Comparison of ENCODE assay signal across 8 cellular contexts in the genomic region with DNA sequence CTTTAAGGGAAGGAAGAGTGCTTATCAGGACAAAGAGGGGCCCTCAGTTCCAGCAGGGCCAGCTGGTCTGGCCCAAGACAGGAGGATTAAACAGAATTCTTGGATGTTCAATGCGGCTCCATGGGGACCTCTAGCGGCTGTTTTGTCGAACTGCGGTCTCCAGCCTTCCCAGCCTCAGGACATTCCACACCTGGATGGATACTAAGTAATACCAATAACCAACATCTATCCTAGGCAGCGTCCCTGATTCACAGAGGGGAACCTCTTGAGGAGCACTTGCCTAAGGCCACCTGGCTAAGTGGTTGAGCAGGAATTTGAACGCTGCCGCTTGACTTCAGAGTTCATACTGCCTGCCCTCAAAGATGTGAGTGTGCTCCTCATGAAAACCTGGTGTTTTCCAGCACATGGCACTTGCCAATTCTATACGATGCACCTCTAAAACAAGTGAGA. TPM values are rescaled to one million over a fixed set of nuclear protein-coding genes. Genes with fewer than 3 reads are reported as not detected.
A peak's percentile ranks its signal among the peaks of the same experiment; 100 is the strongest.
DNase-seq lines count a peak whose midpoint lies in the region; FAIRE-seq and TF ChIP-seq lines count a peak whose summit lies in the region.

No MANE protein-coding gene starts in this region.

- H3K4me3 Mint-ChIP-seq in neural progenitor cell, result no peak overlapping the region

- H3K4me1 ChIP-seq in Karpas-422 (ENCODE audit: low read length) (peaks cover 15% of the 10 kb centered on the region), neural progenitor cell (peaks cover 6% of the 10 kb centered on the region)

- H3K36me3 Mint-ChIP-seq in neural progenitor cell, result no peaks in the 10 kb centered on the region

- peak; percentile 79 for FAIRE-seq in GM18507 (lab: Jason Lieb, UNC)

- H3K9ac ChIP-seq in Karpas-422 (ENCODE audit: low read length) (no peak overlapping the region), neural progenitor cell (no peak overlapping the region)

- TF ChIP-seq CTCF in fibroblast of villous mesenchyme (IDR thresholded peaks at IDR 0.05; ENCODE audit: insufficient read depth, low read depth, low read length) (peak; percentile 93), neural progenitor cell (IDR thresholded peaks at IDR 0.05) (peak; percentile 97)

- H3K4me2 ChIP-seq in Karpas-422 (ENCODE audit: low read depth, low read length, poor library complexity, severe bottlenecking) (no peak overlapping the region), neural progenitor cell (peak overlapping the region; percentile 45)

- H4K20me1 ChIP-seq in Karpas-422 (ENCODE audit: insufficient read depth, low read depth, low read length) (no peaks in the 10 kb centered on the region), neural progenitor cell (ENCODE audit: low read depth) (no peaks in the 10 kb centered on the region)

- H3K36me3 ChIP-seq in Karpas-422 (ENCODE audit: insufficient read depth, low read length), result no peaks in the 10 kb centered on the region
- no peaks in the 10 kb centered on the region for H3K36me3 ChIP-seq in neural progenitor cell

- H2AFZ ChIP-seq in Karpas-422 (ENCODE audit: low read length), result no peak overlapping the region
- H2AFZ ChIP-seq in neural progenitor cell (replicated peaks), result peak overlapping the region; percentile 90

- no peaks in the 10 kb centered on the region for H3K9me3 Mint-ChIP-seq in neural progenitor cell

- no peaks in the 10 kb centered on the region for H3F3A ChIP-seq in neural progenitor cell (ENCODE audit: low read depth)

- no peaks in the 10 kb centered on the region for H3K79me2 ChIP-seq in Karpas-422 (ENCODE audit: low read length)
- H3K79me2 ChIP-seq in neural progenitor cell (ENCODE audit: low read depth), result no peaks in the 10 kb centered on the region

- in situ Hi-C loops in ACHN (cut with HindIII; ENCODE audit: low pct_ligation_motif_present, low pct_unique_long_range_greater_than_20kb, low sequenced_read_pairs), result no loop called here

- peaks cover 38% of the 10 kb centered on the region for H3K4me1 Mint-ChIP-seq in neural progenitor cell

- H3K27ac ChIP-seq in Karpas-422 (ENCODE audit: low read length) (no peak overlapping the region), neural progenitor cell (no peak overlapping the region)

- no peak overlapping the region for H3K4me3 ChIP-seq in Karpas-422 (ENCODE audit: low read length)
- no peak overlapping the region for H3K4me3 ChIP-seq in fibroblast of villous mesenchyme (ENCODE audit: low read depth, low read length)
- H3K4me3 ChIP-seq in neural progenitor cell, result no peak overlapping the region

- H3K27me3 ChIP-seq in Karpas-422 (ENCODE audit: low read length), result no peaks in the 10 kb centered on the region
- H3K27me3 ChIP-seq in neural progenitor cell, result no peaks in the 10 kb centered on the region

- no peaks in the 10 kb centered on the region for H3K9me3 ChIP-seq in Karpas-422 (ENCODE audit: low read length)
- no peaks in the 10 kb centered on the region for H3K9me3 ChIP-seq in neural progenitor cell (ENCODE audit: low read depth)

- no peak overlapping the region for H3K27ac Mint-ChIP-seq in neural progenitor cell

- DNase-seq in ACHN, result peak; percentile 64
- DNase-seq in GM18507 (ENCODE audit: extremely low spot score, insufficient read length, low read depth), result peak; percentile 57
- DNase-seq in Karpas-422, result peak; percentile 85
- DNase-seq in RKO (ENCODE audit: low spot score), result peak; percentile 63
- DNase-seq in activated T-helper 1 cell treated with anti-CD3 and anti-CD28 coated beads, Interleukin-2, amount 50 U/mL, for 16 hours (ENCODE audit: low read depth in 1 of 2, low spot score in 1 of 2), result peak; percentile 40 to 41
- DNase-seq in fibroblast of villous mesenchyme (ENCODE audit: low read depth), result peak; percentile 55
- peak; percentile 91 for DNase-seq in neural progenitor cell (ENCODE audit: low spot score)
- peak; percentile 71 for DNase-seq in ureter (ENCODE audit: low spot score)

- H3K27me3 Mint-ChIP-seq in neural progenitor cell (ENCODE audit: insufficient read depth, low read depth), result peaks cover 8% of the 10 kb centered on the region

- H3K9me2 ChIP-seq in Karpas-422 (replicated peaks; ENCODE audit: insufficient read depth, low read length), result no peaks in the 10 kb centered on the region

RNA-seq across cellular contexts. Expression of gene CD247, which starts 15.5 kb away (rescaled TPM):
- 41.3 and 56.1 TPM in 2 replicates for total RNA-seq in Karpas-422 (2014; rRNA removed; shearing (Covaris generic); ENCODE audit: low replicate concordance)
- total RNA-seq in fibroblast of villous mesenchyme (not detected in 2 replicates), neural progenitor cell (ENCODE audit: low replicate concordance) (1.3 and 1.5 TPM in 2 replicates), ureter (4.7 TPM)

RNA-seq across cellular contexts. Expression of gene CREG1, which starts 19.7 kb away (rescaled TPM):
- total RNA-seq in Karpas-422 (2014; rRNA removed; shearing (Covaris generic); ENCODE audit: low replicate concordance), result 51.1 and 102 TPM in 2 replicates
- 22.9 and 34.1 TPM in 2 replicates for total RNA-seq in fibroblast of villous mesenchyme
- 55.6 and 64.2 TPM in 2 replicates for total RNA-seq in neural progenitor cell (ENCODE audit: low replicate concordance)
- 96.4 TPM for total RNA-seq in ureter

Comparison
In these comparisons a context has a peak if more than half of its experiments do, and no peak if none do; other contexts are left out.
1. DNase-seq: peak in every context shown above with its lines; median percentile 91 in neural progenitor cell; 85 in Karpas-422; 71 in ureter; 64 in ACHN; 63 in RKO; 57 in GM18507; 55 in fibroblast of villous mesenchyme; 40 in activated T-helper 1 cell treated with anti-CD3 and anti-CD28 coated beads, Interleukin-2, amount 50 U/mL, for 16 hours.